21 cellular contexts compared by ENCODE assay signal in the genomic region with DNA sequence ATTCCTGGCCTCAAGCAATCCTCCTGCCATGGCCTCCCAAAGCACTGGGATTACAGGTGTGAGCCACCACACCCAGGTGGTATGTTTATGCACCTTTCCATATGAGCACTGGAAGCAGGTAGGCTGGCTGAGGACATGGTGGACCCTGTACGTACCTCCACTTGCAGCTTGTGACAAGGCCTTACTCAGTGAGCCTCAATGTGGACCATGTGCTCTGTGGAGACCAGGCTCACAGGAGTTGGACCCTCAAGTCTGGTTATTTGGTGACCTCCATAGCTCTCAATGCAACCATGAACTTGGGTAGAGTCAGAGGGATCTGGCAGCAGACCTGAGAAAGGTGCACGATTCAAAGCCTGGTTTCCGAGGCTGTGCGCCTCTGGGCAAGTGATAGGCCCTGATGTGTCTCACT. TPM values are rescaled to one million over a fixed set of nuclear protein-coding genes. Genes with fewer than 3 reads are reported as not detected.
DNase-seq lines count a peak whose midpoint lies in the region; FAIRE-seq and TF ChIP-seq lines count a peak whose summit lies in the region.
"Had no signal": no experiment of that assay in that cellular context is flagged by ENCODE, and none has a peak within 500 bp of the region (broad histone marks: within the 10 kb centered on the region; RNA-seq: fewer than 3 reads in every experiment).

No MANE protein-coding gene starts in this region.

- 81% methylated on average over 4 of the region's 4 CpGs for whole genome bisulfite sequencing in esophagus muscularis mucosa
- WGBS in trophoblast cell (ENCODE audit: extremely low coverage, insufficient coverage, insufficient read length) = no CpG with 5 or more reads among the region's 4 CpGs

- H4K91ac ChIP-seq in trophoblast cell (ENCODE audit: low read depth, low read length) = no peak overlapping the region

- H3K14ac ChIP-seq in trophoblast cell (ENCODE audit: low read length) = no peak overlapping the region

- H3K4me2 ChIP-seq in OCI-LY7 (ENCODE audit: low read length) (no peak overlapping the region), trophoblast cell (ENCODE audit: low read length) (no peak overlapping the region)

- no peak overlapping the region for H4K8ac ChIP-seq in trophoblast cell (ENCODE audit: low read depth, low read length)

- TF ChIP-seq POLR2A in GM12891 (IDR thresholded peaks at IDR 0.05; ENCODE audit: low read depth, low read length) (peak; percentile 12; the same call in 1 of the 2 replicates), erythroblast (IDR thresholded peaks at IDR 0.05; ENCODE audit: low read length) (peak; percentile 38), esophagus muscularis mucosa (IDR thresholded peaks at IDR 0.05; ENCODE audit: low read depth) (no peak)

- no peak for TF ChIP-seq CTCF in OCI-LY7 (conservative IDR thresholded peaks at IDR 0.05; ENCODE audit: low read length)
- TF ChIP-seq CTCF in esophagus muscularis mucosa (IDR thresholded peaks at IDR 0.05) = no peak

- H3K4me1 ChIP-seq in OCI-LY7 (ENCODE audit: insufficient read depth, low read length, poor library complexity, severe bottlenecking) (peaks cover 8% of the 10 kb centered on the region), esophagus muscularis mucosa (no peaks in the 10 kb centered on the region), trophoblast cell (ENCODE audit: control insufficient read depth in 1 of 2, insufficient read depth in 2 of 2, low read length in 2 of 2) (no peaks in the 10 kb centered on the region)
- H3K4me1 ChIP-seq: breast epithelium had no signal

- H3K79me2 ChIP-seq in OCI-LY7 (ENCODE audit: insufficient read depth, low read depth, low read length) = peaks cover 9% of the 10 kb centered on the region; the same call in 1 of the 2 replicates
- no peaks in the 10 kb centered on the region for H3K79me2 ChIP-seq in trophoblast cell (ENCODE audit: control insufficient read depth, insufficient read depth, low read length, poor library complexity)

- peak; percentile 42 for DNase-seq in NCI-H82 (lab: John Stamatoyannopoulos, UW)
- DNase-seq in NCI-H82 treated with DMSO at 0.1 percent for 48 hours (lab: John Stamatoyannopoulos, UW; ENCODE audit: unreplicated experiment) = no peak
- no peak for DNase-seq in GM12891 (ENCODE audit: insufficient read length, low spot score)
- peak; percentile 27 for DNase-seq in OCI-LY7 (ENCODE audit: low spot score)
- no peak for DNase-seq in erythroblast (lab: John Stamatoyannopoulos, UW)
- no peak for DNase-seq in esophagus muscularis mucosa (ENCODE audit: extremely low spot score)
- no peak for DNase-seq in trophoblast cell
- no peak for DNase-seq in NCI-H146 (lab: John Stamatoyannopoulos, UW)
- DNase-seq: activated CD4-positive, CD25-positive, alpha-beta regulatory T cell; dorsolateral prefrontal cortex; esophagus squamous epithelium; HCEC 1CT; mammary epithelial cell; natural killer cell; spleen had no signal

- H3K9me2 ChIP-seq in OCI-LY7 (ENCODE audit: insufficient read depth, low read length) = no peaks in the 10 kb centered on the region

- no peaks in the 10 kb centered on the region for H3K79me1 ChIP-seq in trophoblast cell (ENCODE audit: low read length)

- H3K18ac ChIP-seq in trophoblast cell (ENCODE audit: low read length) = no peak overlapping the region

- no peak overlapping the region for H3K4ac ChIP-seq in trophoblast cell (ENCODE audit: low read depth, low read length)

- peaks cover 0 to 27% (median 0%) of the 10 kb centered on the region in 4 donors for H3K27me3 ChIP-seq in esophagus muscularis mucosa
- H3K27me3 ChIP-seq in trophoblast cell (ENCODE audit: insufficient read depth, low read length) = no peaks in the 10 kb centered on the region
- H3K27me3 ChIP-seq: dorsolateral prefrontal cortex had no signal

- H2AFZ ChIP-seq in OCI-LY7 (ENCODE audit: low read length) (no peak overlapping the region), trophoblast cell (ENCODE audit: insufficient read depth, low read length, poor library complexity) (no peak overlapping the region)

- H2AK5ac ChIP-seq in trophoblast cell (ENCODE audit: low read length) = no peak overlapping the region

- H3K9ac ChIP-seq in trophoblast cell (ENCODE audit: low read length) = no peak overlapping the region

- H3K23ac ChIP-seq in trophoblast cell (ENCODE audit: low read length) = no peak overlapping the region

- no peak overlapping the region for H2BK12ac ChIP-seq in trophoblast cell (ENCODE audit: low read length)

- H3K27ac ChIP-seq in OCI-LY7 (ENCODE audit: low read depth, low read length, poor library complexity, severe bottlenecking) (peak overlapping the region; percentile 4), esophagus muscularis mucosa (replicated peaks in 1 of 4) (no peak overlapping the region), trophoblast cell (ENCODE audit: low read depth, low read length) (no peak overlapping the region)
- H3K27ac ChIP-seq: breast epithelium, dorsolateral prefrontal cortex, esophagus squamous epithelium, spleen had no signal

- POLR2A ChIA-PET in OCI-LY7 (lab: Charles Lee) = interaction anchor here (0.6 kb wide), 1 partner anchor 305 kb away, joined by 7 read pairs; no protein-coding TSS in a partner anchor

- H4K20me1 ChIP-seq in OCI-LY7 (ENCODE audit: insufficient read depth, low read length) = peaks cover 16% of the 10 kb centered on the region; the same call in 1 of the 2 replicates

- FAIRE-seq in GM12891 (lab: Jason Lieb, UNC) = no peak

- no peak overlapping the region for H2BK120ac ChIP-seq in trophoblast cell (ENCODE audit: insufficient read depth, low read length, poor library complexity)

- CTCF ChIA-PET in OCI-LY7 (lab: Charles Lee; ENCODE audit: unreplicated experiment) = no interaction called here

- BruUV-seq in OCI-LY7 (replicated peaks; lab: Mats Ljungman, UMichigan) = no TSS peak

- peaks cover 56% of the 10 kb centered on the region for H3K36me3 ChIP-seq in OCI-LY7 (ENCODE audit: insufficient read depth, low read length)
- H3K36me3 ChIP-seq in esophagus muscularis mucosa = peaks cover 11 to 49% (median 36%) of the 10 kb centered on the region in 4 donors
- peaks cover 47% of the 10 kb centered on the region in 2 experiments for H3K36me3 ChIP-seq in trophoblast cell (ENCODE audit: control insufficient read depth in 1 of 2, insufficient read depth in 2 of 2, low read length in 2 of 2)
- H3K36me3 ChIP-seq: breast epithelium had no signal

- H3K4me3 ChIP-seq in OCI-LY7 (ENCODE audit: low read depth, low read length, poor library complexity, severe bottlenecking) (no peak overlapping the region), esophagus muscularis mucosa (no peak overlapping the region), trophoblast cell (ENCODE audit: low read depth, low read length) (no peak overlapping the region)
- H3K4me3 ChIP-seq: breast epithelium, dorsolateral prefrontal cortex, esophagus squamous epithelium, spleen had no signal

- intact Hi-C loops in OCI-LY7 (cut with micrococcal nuclease; ENCODE audit: unreplicated experiment) = no loop called here
- intact Hi-C loops in esophagus muscularis mucosa (cut with DNase I) = no loop called here

- no peak for TF ChIP-seq EP300 in esophagus muscularis mucosa (IDR thresholded peaks at IDR 0.05)

- no peak overlapping the region for H4K12ac ChIP-seq in trophoblast cell (ENCODE audit: low read depth, low read length)

- no peak overlapping the region for H2BK5ac ChIP-seq in trophoblast cell (ENCODE audit: low read depth, low read length, poor library complexity)

- H3K9me3 ChIP-seq in OCI-LY7 (ENCODE audit: low read length) (no peaks in the 10 kb centered on the region), esophagus muscularis mucosa (no peaks in the 10 kb centered on the region), trophoblast cell (ENCODE audit: insufficient read depth, low read depth, low read length) (peaks cover 2% of the 10 kb centered on the region)
- H3K9me3 ChIP-seq: breast epithelium, esophagus squamous epithelium, spleen had no signal

TF ChIP-seq in GM12891, 5 proteins besides CTCF, POLR2A, EP300 and RAD21:
- TF ChIP-seq POU2F2 (IDR thresholded peaks at IDR 0.05; ENCODE audit: low read depth, low read length) (peak; percentile 34; the same call in 1 of the 2 replicates), POLR2AphosphoS5 (IDR thresholded peaks at IDR 0.05; ENCODE audit: low read depth, low read length) (peak; percentile 17), TAF1 (IDR thresholded peaks at IDR 0.05; ENCODE audit: low read depth, low read length) (no peak)

RNA-seq across cellular contexts. Expression of gene ACP4, which starts 5.5 kb away (rescaled TPM):
- polyA plus RNA-seq in GM12891 (2012; ENCODE audit: low read depth, missing spikeins) = not detected
- total RNA-seq in OCI-LY7 (2014; rRNA removed; shearing (Covaris generic)) = not detected in 2 replicates
- total RNA-seq in OCI-LY7 (2022) = not detected in 2 replicates
- total RNA-seq in esophagus muscularis mucosa = not detected
- polyA plus RNA-seq in trophoblast cell (2013) = 0.19 and 0.33 TPM in 2 replicates
- total RNA-seq: breast epithelium, dorsolateral prefrontal cortex, esophagus squamous epithelium, HT1080, M059J, mammary epithelial cell, natural killer cell, pulmonary artery endothelial cell, spleen, urinary bladder had no signal
- polyA plus RNA-seq: AG04450, mammary epithelial cell, spleen, urinary bladder had no signal

RNA-seq across cellular contexts. Expression of gene GPR32, which starts 25.4 kb away (rescaled TPM):
- polyA plus RNA-seq in GM12891 (2012; ENCODE audit: low read depth, missing spikeins) = not detected
- not detected in 2 replicates for total RNA-seq in OCI-LY7 (2014; rRNA removed; shearing (Covaris generic))
- total RNA-seq in OCI-LY7 (2022) (not detected in 2 replicates), esophagus muscularis mucosa (not detected)
- 32.8 and 36.8 TPM in 2 replicates for polyA plus RNA-seq in trophoblast cell (2013)
- total RNA-seq: breast epithelium, dorsolateral prefrontal cortex, esophagus squamous epithelium, HT1080, M059J, mammary epithelial cell, natural killer cell, pulmonary artery endothelial cell, spleen, urinary bladder had no signal
- polyA plus RNA-seq: AG04450, mammary epithelial cell, spleen, urinary bladder had no signal

RNA-seq across cellular contexts. Expression of gene KLK1, which starts 27.9 kb away (rescaled TPM):
- 41.1 TPM for polyA plus RNA-seq in GM12891 (2012; ENCODE audit: low read depth, missing spikeins)
- total RNA-seq in OCI-LY7 (2014; rRNA removed; shearing (Covaris generic)) = not detected in 2 replicates
- 3.4 and 5.1 TPM in 2 replicates for total RNA-seq in OCI-LY7 (2022)
- total RNA-seq in esophagus muscularis mucosa = not detected
- polyA plus RNA-seq in trophoblast cell (2013) = 0.11 TPM in 1 of 2 replicates, not detected in the other
- total RNA-seq: esophagus squamous epithelium, HT1080, M059J, natural killer cell, pulmonary artery endothelial cell, urinary bladder had no signal
- polyA plus RNA-seq: AG04450 had no signal

RNA-seq across cellular contexts. Expression of gene KLK15, which starts 37.7 kb away (rescaled TPM):
- not detected for polyA plus RNA-seq in GM12891 (2012; ENCODE audit: low read depth, missing spikeins)
- not detected in 2 replicates for total RNA-seq in OCI-LY7 (2014; rRNA removed; shearing (Covaris generic))
- total RNA-seq in OCI-LY7 (2022) = not detected in 2 replicates
- not detected for total RNA-seq in esophagus muscularis mucosa
- polyA plus RNA-seq in trophoblast cell (2013) = 0.03 TPM in 1 of 2 replicates, not detected in the other
- total RNA-seq: breast epithelium, dorsolateral prefrontal cortex, esophagus squamous epithelium, HT1080, M059J, mammary epithelial cell, natural killer cell, pulmonary artery endothelial cell, spleen, urinary bladder had no signal
- polyA plus RNA-seq: AG04450, mammary epithelial cell, urinary bladder had no signal

RNA-seq across cellular contexts. Expression of gene KLK3, which starts 59.0 kb away (rescaled TPM):
- polyA plus RNA-seq in GM12891 (2012; ENCODE audit: low read depth, missing spikeins) = not detected
- total RNA-seq in OCI-LY7 (2014; rRNA removed; shearing (Covaris generic)) = not detected in 2 replicates
- not detected in 2 replicates for total RNA-seq in OCI-LY7 (2022)
- total RNA-seq in esophagus muscularis mucosa = not detected
- not detected in 2 replicates for polyA plus RNA-seq in trophoblast cell (2013)
- total RNA-seq: esophagus squamous epithelium, HT1080, M059J, mammary epithelial cell, natural killer cell, pulmonary artery endothelial cell, spleen, urinary bladder had no signal
- polyA plus RNA-seq: AG04450, mammary epithelial cell, urinary bladder had no signal

Comparison
In these comparisons a context has a peak if more than half of its experiments do, and no peak if none do; other contexts are left out.
1. DNase-seq: peak in NCI-H82 (single experiment) and OCI-LY7 (single experiment); none in NCI-H82 treated with DMSO at 0.1 percent for 48 hours (single experiment), GM12891 (single experiment), erythroblast (0 of 2), esophagus muscularis mucosa (single experiment), trophoblast cell (0 of 2) and NCI-H146 (single experiment).